ENCODE assay signal across 8 cellular contexts in the genomic region with DNA sequence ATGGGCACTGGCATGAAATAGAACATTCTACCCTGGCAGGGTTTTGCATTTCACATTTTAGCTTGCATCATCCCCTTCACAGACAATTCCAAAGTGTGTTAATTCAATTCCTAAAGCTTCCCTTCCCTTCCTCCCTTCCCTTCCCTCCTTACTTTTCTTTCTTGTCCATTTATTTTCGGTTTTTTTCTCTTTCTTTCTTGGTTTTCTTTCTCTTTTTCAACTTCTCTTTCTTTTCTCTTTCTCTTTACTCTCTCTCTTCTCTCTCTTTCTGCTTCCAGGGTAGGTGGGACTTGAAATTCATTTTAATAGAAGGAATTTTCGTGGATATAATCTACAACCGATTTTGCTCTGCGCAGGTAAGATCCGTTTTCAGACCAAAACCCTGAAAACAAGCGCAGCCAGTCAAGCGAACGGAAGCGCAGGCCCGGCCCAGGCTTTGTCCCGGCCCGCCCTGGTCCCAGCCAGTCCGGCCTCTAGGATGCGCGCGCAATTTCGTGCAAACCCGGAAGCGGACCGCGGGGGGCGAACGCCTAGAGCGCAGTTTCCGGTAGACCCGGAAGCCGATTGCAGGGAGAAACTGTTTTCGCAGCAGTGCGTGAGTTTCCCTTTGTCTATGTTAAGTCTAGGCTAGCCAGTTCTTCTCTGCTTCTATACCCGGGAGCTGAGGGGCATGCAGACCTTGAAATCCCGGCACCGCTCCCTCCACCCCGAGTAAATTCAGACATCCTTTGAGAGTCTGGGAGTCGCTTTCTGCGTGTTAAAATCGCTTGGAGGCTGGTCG. TPM values are rescaled to one million over a fixed set of nuclear protein-coding genes. Genes with fewer than 3 reads are reported as not detected.
DNase-seq lines count a peak whose midpoint lies in the region; ATAC-seq and TF ChIP-seq lines count a peak whose summit lies in the region.

A gene (plus strand): TSS at position 540 of the 781 bp plus-strand sequence. CDS start 4,165 bp downstream, outside the sequence.

- H3K36me3 ChIP-seq in gastroesophageal sphincter: peaks cover 0 to 71% of the 10 kb centered on the region in 2 donors

- peak within 1 kb of the TSS; percentile 94 to 97 for H3K27ac Mint-ChIP-seq in activated naive CD4-positive, alpha-beta T cell treated with anti-CD3 and anti-CD28 coated beads, Interleukin-2, amount 50 U/mL, for 72 hours

- peaks cover 75 to 86% of the 10 kb centered on the region in 2 donors for H3K36me3 Mint-ChIP-seq in activated naive CD4-positive, alpha-beta T cell treated with anti-CD3 and anti-CD28 coated beads, Interleukin-2, amount 50 U/mL, for 72 hours

- TF ChIP-seq POLR2A in GM18526 (IDR thresholded peaks at IDR 0.05; ENCODE audit: extremely low read depth, insufficient read length) (peak; percentile 52), gastroesophageal sphincter (IDR thresholded peaks at IDR 0.05) (peak; percentile 54 to 76)

- WGBS in gastroesophageal sphincter (ENCODE audit: low coverage in 1 of 2), 2 donors: 0 to 1% methylated on average over 2 to 20 of the region's 37 CpGs

- peak; percentile 38 for DNase-seq in A172 (ENCODE audit: low spot score)
- peak; percentile 79 for DNase-seq in HuH-7.5 (ENCODE audit: low spot score)
- DNase-seq in SK-N-DZ (ENCODE audit: low spot score): peak; percentile 84
- peak; percentile 90 to 97 for DNase-seq in activated naive CD4-positive, alpha-beta T cell treated with anti-CD3 and anti-CD28 coated beads, Interleukin-2, amount 50 U/mL, for 72 hours (ENCODE audit: low spot score in 2 of 2)
- DNase-seq in omental fat pad (ENCODE audit: low spot score): peak; percentile 99
- DNase-seq in substantia nigra (lab: John Stamatoyannopoulos, UW): peak; percentile 43 to 96 (median 88)

- no peak for TF ChIP-seq CTCF in gastroesophageal sphincter (IDR thresholded peaks at IDR 0.05)
- TF ChIP-seq CTCF in omental fat pad (IDR thresholded peaks at IDR 0.05): no peak

- peaks cover 44 to 65% of the 10 kb centered on the region in 2 donors for H3K9me3 Mint-ChIP-seq in activated naive CD4-positive, alpha-beta T cell treated with anti-CD3 and anti-CD28 coated beads, Interleukin-2, amount 50 U/mL, for 72 hours

- H3K27ac ChIP-seq in gastroesophageal sphincter: peak within 1 kb of the TSS; percentile 26 to 85 (median 75)
- peak within 1 kb of the TSS; percentile 65 for H3K27ac ChIP-seq in substantia nigra (ENCODE audit: low read depth, low read length, poor library complexity, severe bottlenecking)

- H3K27me3 ChIP-seq in gastroesophageal sphincter: no peaks in the 10 kb centered on the region

- peaks cover 0 to 35% (median 0%) of the 10 kb centered on the region in 3 donors for H3K9me3 ChIP-seq in gastroesophageal sphincter

- H3K4me1 ChIP-seq in gastroesophageal sphincter: peaks cover 0 to 23% (median 0%) of the 10 kb centered on the region in 3 donors

- peak; percentile 100 for ATAC-seq in activated naive CD4-positive, alpha-beta T cell treated with anti-CD3 and anti-CD28 coated beads, Interleukin-2, amount 50 U/mL, for 72 hours
- peak; percentile 99 for ATAC-seq in gastroesophageal sphincter
- ATAC-seq in omental fat pad (ENCODE audit: low FRiP score): peak; percentile 90

- no peak for TF ChIP-seq EP300 in gastroesophageal sphincter (IDR thresholded peaks at IDR 0.05)

- peak within 1 kb of the TSS; percentile 82 to 96 for H3K4me3 ChIP-seq in gastroesophageal sphincter

RNA-seq across cellular contexts. Expression of the gene that starts here (rescaled TPM):
- total RNA-seq in A172 (2014; rRNA removed; shearing (Covaris generic)): 0.43 and 8.6 TPM in 2 replicates
- polyA plus RNA-seq in SK-N-DZ (2014; cell fraction: cytosol; rRNA removed): 11.1 and 23.4 TPM in 2 replicates
- polyA plus RNA-seq in SK-N-DZ (2014; cell fraction: nucleus; rRNA removed): 22.5 and 27.1 TPM in 2 replicates
- 1 to 10 TPM; 4.8 to 6.7 TPM for total RNA-seq in activated naive CD4-positive, alpha-beta T cell treated with anti-CD3 and anti-CD28 coated beads, Interleukin-2, amount 50 U/mL, for 72 hours
- 10 to 100 TPM; 12.1 to 52.1 (median 23.5) TPM for total RNA-seq in gastroesophageal sphincter
- 10 to 100 TPM in 3 of 4 donors, 1 to 10 TPM in 1; 8.0 to 29.2 (median 11.9) TPM for total RNA-seq in omental fat pad

Comparison
In these comparisons a context has a peak if more than half of its experiments do, and no peak if none do; other contexts are left out.
1. Peak in every context shown above with its lines: DNase-seq, ATAC-seq, H3K4me3 ChIP-seq and H3K27ac ChIP-seq.
2. DNase-seq: peak in every context shown above with its lines; median percentile 99 in omental fat pad; 94 in activated naive CD4-positive, alpha-beta T cell treated with anti-CD3 and anti-CD28 coated beads, Interleukin-2, amount 50 U/mL, for 72 hours; 88 in substantia nigra; 84 in SK-N-DZ; 79 in HuH-7.5; 38 in A172.